ENCODE assay signal across 8 cellular contexts in genomic region chr1:205396972-205397616, GRCh38. TPM values are rescaled to one million over a fixed set of nuclear protein-coding genes. Genes with fewer than 3 reads are reported as not detected.
A peak's percentile ranks its signal among the peaks of the same experiment; 100 is the strongest.
DNase-seq lines count a peak whose midpoint lies in the region; ATAC-seq and TF ChIP-seq lines count a peak whose summit lies in the region.

No MANE protein-coding gene starts in this region.

- DNase-seq in DMS 273 (lab: John Stamatoyannopoulos, UW; ENCODE audit: unreplicated experiment) (peak; percentile 94), HT1080 (ENCODE audit: low read depth) (peak; percentile 61), NCI-H526 treated with DMSO at 0.1 percent for 48 hours (lab: John Stamatoyannopoulos, UW) (peak; percentile 40), astrocyte of the spinal cord (ENCODE audit: low read depth, low spot score) (peak; percentile 12), iPS-NIHi7 (ENCODE audit: extremely low spot score) (peak; percentile 84), superior temporal gyrus (ENCODE audit: extremely low spot score) (peak; percentile 82)

- TF ChIP-seq CTCF in astrocyte of the spinal cord (IDR thresholded peaks at IDR 0.05; ENCODE audit: low read depth, low read length) = peak; percentile 60

- ATAC-seq in HG03354 (IDR thresholded peaks at IDR 0.05; ENCODE audit: poor library complexity, severe bottlenecking, unreplicated experiment) = no peak
- no peak for ATAC-seq in HG02678 (IDR thresholded peaks at IDR 0.05; ENCODE audit: unreplicated experiment)

- no peak overlapping the region for H3K4me3 ChIP-seq in astrocyte of the spinal cord (ENCODE audit: low read depth, low read length)

- in situ Hi-C loops in astrocyte of the spinal cord (cut with HindIII; ENCODE audit: low sequenced_read_pairs) = no loop called here

RNA-seq across cellular contexts. Expression of gene LEMD1, which starts 24.8 kb away (rescaled TPM):
- not detected in 2 replicates for total RNA-seq in HT1080 (2014; rRNA removed; shearing (Covaris generic))
- 0.23 and 1.9 TPM in 2 replicates for polyA plus RNA-seq in HT1080 (2015; cell fraction: cytosol; rRNA removed)
- polyA plus RNA-seq in HT1080 (2015; cell fraction: nucleus; rRNA removed) = 1.7 TPM in 1 of 2 replicates, not detected in the other

RNA-seq across cellular contexts. Expression of gene KLHDC8A, which starts 40.4 kb away (rescaled TPM):
- total RNA-seq in HT1080 (2014; rRNA removed; shearing (Covaris generic)) = not detected in 2 replicates
- polyA plus RNA-seq in HT1080 (2015; cell fraction: cytosol; rRNA removed) = not detected in 2 replicates
- not detected in 2 replicates for polyA plus RNA-seq in HT1080 (2015; cell fraction: nucleus; rRNA removed)

RNA-seq across cellular contexts. Expression of gene BLACAT1, which starts 58.8 kb away (rescaled TPM):
- 0.10 and 0.19 TPM in 2 replicates for total RNA-seq in HT1080 (2014; rRNA removed; shearing (Covaris generic))
- polyA plus RNA-seq in HT1080 (2015; cell fraction: cytosol; rRNA removed) = 0.50 and 0.93 TPM in 2 replicates
- 2.6 and 4.2 TPM in 2 replicates for polyA plus RNA-seq in HT1080 (2015; cell fraction: nucleus; rRNA removed)

Comparison
In these comparisons a context has a peak if more than half of its experiments do, and no peak if none do; other contexts are left out.
1. DNase-seq: peak in every context shown above with its lines; median percentile 94 in DMS 273; 84 in iPS-NIHi7; 82 in superior temporal gyrus; 61 in HT1080; 40 in NCI-H526 treated with DMSO at 0.1 percent for 48 hours; 12 in astrocyte of the spinal cord.